Comparison of ENCODE assay signal across 8 cellular contexts in the genomic region with DNA sequence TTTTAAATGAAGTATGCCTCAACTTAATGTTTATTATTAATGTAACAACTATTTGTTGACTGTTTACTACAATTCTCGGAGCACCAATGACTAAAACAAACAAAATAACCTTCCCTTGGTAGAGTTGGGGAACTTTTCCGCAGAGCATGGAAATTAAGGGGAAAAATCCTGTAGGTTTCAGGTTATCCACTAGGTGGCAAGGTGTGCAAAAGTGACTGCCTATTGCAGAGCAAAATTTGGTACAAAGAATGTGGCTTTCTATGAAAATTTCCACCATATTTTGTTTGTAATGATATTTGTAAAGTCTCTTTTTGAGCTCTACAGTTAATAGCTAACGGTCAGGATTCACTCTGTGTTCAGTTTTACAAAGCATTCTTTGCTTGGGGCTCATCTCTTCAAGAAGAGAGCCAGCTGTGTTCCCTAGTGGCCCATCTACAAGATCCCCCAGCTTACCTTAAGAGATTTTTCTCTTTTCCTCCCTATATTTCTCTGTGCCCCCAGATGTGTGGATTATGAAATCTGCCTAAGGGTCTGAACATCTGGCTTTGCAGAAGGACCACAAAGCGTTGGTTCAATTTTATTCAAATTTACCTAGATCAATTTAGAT.
A peak's percentile ranks its signal among the peaks of the same experiment; 100 is the strongest.
DNase-seq lines count a peak whose midpoint lies in the region; ATAC-seq and TF ChIP-seq lines count a peak whose summit lies in the region.

No MANE protein-coding gene starts in this region.

- DNase-seq in CD1c-positive myeloid dendritic cell (ENCODE audit: extremely low spot score) = peak; percentile 32
- DNase-seq in Panc1 (ENCODE audit: low read depth, low spot score) = no peak
- no peak for DNase-seq in foreskin keratinocyte
- DNase-seq in type B pancreatic cell (ENCODE audit: extremely low spot score, unreplicated experiment) = no peak
- no peak for DNase-seq in activated naive CD8-positive, alpha-beta T cell treated with anti-CD3 and anti-CD28 coated beads for 36 hours

- H3K27ac ChIP-seq in Panc1 (ENCODE audit: low read length) = no peak overlapping the region
- H3K27ac ChIP-seq in foreskin keratinocyte = no peak overlapping the region

- H3K36me3 Mint-ChIP-seq in type B pancreatic cell = no peaks in the 10 kb centered on the region
- H3K36me3 Mint-ChIP-seq in activated naive CD8-positive, alpha-beta T cell treated with anti-CD3 and anti-CD28 coated beads for 36 hours = no peaks in the 10 kb centered on the region

- no peaks in the 10 kb centered on the region for H3K36me3 ChIP-seq in Panc1 (ENCODE audit: control insufficient read depth, insufficient read depth, low read length)

- H3K4me3 Mint-ChIP-seq in type B pancreatic cell = no peak overlapping the region
- H3K4me3 Mint-ChIP-seq in activated naive CD8-positive, alpha-beta T cell treated with anti-CD3 and anti-CD28 coated beads for 36 hours = no peak overlapping the region

- H3K4me1 Mint-ChIP-seq in type B pancreatic cell (ENCODE audit: unreplicated experiment) = peaks cover 10% of the 10 kb centered on the region
- peaks cover 11% of the 10 kb centered on the region for H3K4me1 Mint-ChIP-seq in activated naive CD8-positive, alpha-beta T cell treated with anti-CD3 and anti-CD28 coated beads for 36 hours

- H3K27ac Mint-ChIP-seq in type B pancreatic cell = no peak overlapping the region
- no peak overlapping the region for H3K27ac Mint-ChIP-seq in activated naive CD8-positive, alpha-beta T cell treated with anti-CD3 and anti-CD28 coated beads for 36 hours

- H3K9me3 ChIP-seq in Panc1 (ENCODE audit: control insufficient read depth, insufficient read depth, low read depth, low read length) = no peaks in the 10 kb centered on the region

- CTCF ChIA-PET in Panc1 (lab: Charles Lee) = no interaction called here

- intact Hi-C loops in Panc1 (cut with micrococcal nuclease; ENCODE audit: unreplicated experiment) = loop anchor here (5.0 kb wide), 1 partner anchor 95 kb away; no protein-coding TSS in a partner anchor

- no peaks in the 10 kb centered on the region for H3K4me1 ChIP-seq in Panc1 (ENCODE audit: control insufficient read depth, insufficient read depth, low read length)
- H3K4me1 ChIP-seq in foreskin keratinocyte = no peaks in the 10 kb centered on the region

- H3K9me3 Mint-ChIP-seq in type B pancreatic cell = no peaks in the 10 kb centered on the region
- H3K9me3 Mint-ChIP-seq in activated naive CD8-positive, alpha-beta T cell treated with anti-CD3 and anti-CD28 coated beads for 36 hours = no peaks in the 10 kb centered on the region

- POLR2A ChIA-PET in Panc1 (lab: Charles Lee) = no interaction called here

- peak; percentile 67 for TF ChIP-seq CTCF in Panc1 (IDR thresholded peaks at IDR 0.05)
- TF ChIP-seq CTCF in foreskin keratinocyte (conservative IDR thresholded peaks at IDR 0.05) = peak; percentile 79
- peak; percentile 77 for TF ChIP-seq CTCF in type B pancreatic cell (conservative IDR thresholded peaks at IDR 0.05)

- BruUV-seq in Panc1 (replicated peaks; lab: Mats Ljungman, UMichigan) = no TSS peak

- peak; percentile 59 for ATAC-seq in GM18517 (IDR thresholded peaks at IDR 0.05; ENCODE audit: unreplicated experiment)
- ATAC-seq in HG02970 (IDR thresholded peaks at IDR 0.05; ENCODE audit: low FRiP score, unreplicated experiment) = peak; percentile 62
- peak; percentile 78; the same call in 1 of the 2 replicates for ATAC-seq in Panc1
- peak; percentile 78 for ATAC-seq in foreskin keratinocyte
- ATAC-seq in HG03135 (IDR thresholded peaks at IDR 0.05; ENCODE audit: unreplicated experiment) = no peak

- H3K27me3 Mint-ChIP-seq in type B pancreatic cell = peaks cover 69% of the 10 kb centered on the region
- H3K27me3 Mint-ChIP-seq in activated naive CD8-positive, alpha-beta T cell treated with anti-CD3 and anti-CD28 coated beads for 36 hours = peaks cover 50% of the 10 kb centered on the region

- H3K27me3 ChIP-seq in Panc1 (ENCODE audit: control insufficient read depth, insufficient read depth, low read length) (no peaks in the 10 kb centered on the region), foreskin keratinocyte (peaks cover 74% of the 10 kb centered on the region)

- in situ Hi-C loops in Panc1 (cut with HindIII; ENCODE audit: low pct_unique_long_range_greater_than_20kb, low sequenced_read_pairs) = no loop called here

- no peak overlapping the region for H3K4me3 ChIP-seq in Panc1 (ENCODE audit: low read depth in 2 of 2, low read length in 2 of 2)
